Comparison of ENCODE assay signal across 8 cellular contexts in the genomic region with DNA sequence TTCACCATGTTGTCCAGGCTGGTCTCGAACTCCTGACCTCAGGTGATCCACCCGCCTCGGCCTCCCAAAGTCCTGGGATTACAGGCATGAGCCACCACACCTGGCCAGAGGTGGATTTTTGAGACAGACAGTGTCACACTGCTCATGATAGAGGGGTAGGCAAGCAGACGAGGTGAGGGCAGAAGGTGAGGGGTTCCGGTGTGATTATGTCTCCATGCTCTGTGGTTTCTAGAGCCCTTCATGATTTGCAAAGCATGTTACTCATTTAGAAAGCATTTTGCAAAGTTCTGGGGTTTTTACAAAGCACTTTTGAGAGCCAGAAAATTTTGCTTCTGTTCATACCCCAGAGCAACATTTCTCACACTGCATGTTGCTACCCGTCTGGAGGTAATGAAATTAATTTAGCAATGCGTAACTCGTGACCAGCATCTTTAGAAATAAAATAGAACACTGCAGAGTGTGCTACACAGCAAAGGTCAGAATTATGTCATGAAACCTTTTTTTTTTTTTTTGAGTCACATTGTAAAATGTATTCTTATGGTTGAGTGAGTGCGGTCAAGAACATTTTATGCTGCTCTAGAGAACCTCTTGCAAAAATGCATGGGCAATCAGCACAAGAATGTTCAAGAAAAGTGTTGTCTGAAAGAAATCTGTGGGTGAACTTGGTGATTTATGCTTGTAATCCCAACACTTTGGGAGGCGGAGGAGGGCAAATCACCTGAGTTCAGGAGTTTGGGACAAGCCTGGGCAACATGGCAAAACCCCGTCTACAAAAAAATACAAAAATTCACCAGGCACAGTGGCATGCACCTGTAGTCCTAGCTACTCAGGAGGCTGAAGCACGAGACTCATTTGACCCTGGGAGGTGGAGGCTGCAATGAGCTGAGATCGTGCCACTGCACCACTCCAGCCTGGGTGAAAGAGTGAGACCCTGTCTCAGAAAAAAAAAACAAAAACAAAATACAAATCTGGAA. TPM values are rescaled to one million over a fixed set of nuclear protein-coding genes. Genes with fewer than 3 reads are reported as not detected.
A peak's percentile ranks its signal among the peaks of the same experiment; 100 is the strongest.
DNase-seq lines count a peak whose midpoint lies in the region; ATAC-seq, FAIRE-seq and TF ChIP-seq lines count a peak whose summit lies in the region.

No MANE protein-coding gene starts in this region.

- H3K9me3 ChIP-seq in CD8-positive, alpha-beta memory T cell (ENCODE audit: low read length): no peaks in the 10 kb centered on the region
- no peaks in the 10 kb centered on the region for H3K9me3 ChIP-seq in astrocyte (ENCODE audit: insufficient read depth, low read depth, low read length)

- no peak overlapping the region for H3K9ac ChIP-seq in astrocyte (ENCODE audit: low read length)

- peak in 3 of 5 donors; percentile 35 to 79 (median 66) for DNase-seq in CD8-positive, alpha-beta memory T cell
- DNase-seq in astrocyte (ENCODE audit: low read depth): peak; percentile 22
- no peak for DNase-seq in head of caudate nucleus
- DNase-seq in NCI-H446 treated with DMSO at 0.1 percent for 48 hours (lab: John Stamatoyannopoulos, UW): no peak
- no peak for DNase-seq in type B pancreatic cell (ENCODE audit: extremely low spot score, unreplicated experiment)
- no peak for DNase-seq in mucosa of gallbladder (ENCODE audit: low spot score)

- intact Hi-C loops in head of caudate nucleus (cut with DNase I): no loop called here

- H3K27ac Mint-ChIP-seq in CD8-positive, alpha-beta memory T cell: peak overlapping the region; percentile 73 to 92 (median 86)
- H3K27ac Mint-ChIP-seq in astrocyte (ENCODE audit: unreplicated experiment): peak overlapping the region; percentile 29
- H3K27ac Mint-ChIP-seq in type B pancreatic cell: no peak overlapping the region

- no peaks in the 10 kb centered on the region for H3K36me3 ChIP-seq in CD8-positive, alpha-beta memory T cell (ENCODE audit: insufficient read depth, low read length)
- no peaks in the 10 kb centered on the region for H3K36me3 ChIP-seq in astrocyte (ENCODE audit: insufficient read depth, low read length)

- no peak for TF ChIP-seq CTCF in astrocyte (IDR thresholded peaks at IDR 0.05; ENCODE audit: insufficient read depth, low read depth, low read length)
- no peak for TF ChIP-seq CTCF in type B pancreatic cell (conservative IDR thresholded peaks at IDR 0.05)

- H2AFZ ChIP-seq in astrocyte (ENCODE audit: low read depth, low read length): no peak overlapping the region

- no peak overlapping the region for H3K27ac ChIP-seq in CD8-positive, alpha-beta memory T cell (ENCODE audit: low read depth, low read length)
- H3K27ac ChIP-seq in astrocyte (ENCODE audit: low read depth, low read length): no peak overlapping the region

- no peaks in the 10 kb centered on the region for H3K79me2 ChIP-seq in astrocyte (ENCODE audit: insufficient read depth, low read length)

- peak overlapping the region; percentile 12 for H3K4me3 ChIP-seq in CD8-positive, alpha-beta memory T cell (ENCODE audit: low read length)
- no peak overlapping the region for H3K4me3 ChIP-seq in astrocyte (ENCODE audit: insufficient read depth, low read depth, low read length)

- H3K4me1 Mint-ChIP-seq in CD8-positive, alpha-beta memory T cell: peaks cover 54 to 82% (median 74%) of the 10 kb centered on the region in 3 donors
- H3K4me1 Mint-ChIP-seq in astrocyte (ENCODE audit: low read depth, unreplicated experiment) (peaks cover 11% of the 10 kb centered on the region), type B pancreatic cell (ENCODE audit: unreplicated experiment) (no peaks in the 10 kb centered on the region)

- peak overlapping the region; percentile 64 to 84 (median 77) for H3K4me3 Mint-ChIP-seq in CD8-positive, alpha-beta memory T cell
- no peak overlapping the region for H3K4me3 Mint-ChIP-seq in astrocyte (ENCODE audit: unreplicated experiment)
- no peak overlapping the region for H3K4me3 Mint-ChIP-seq in type B pancreatic cell

- H3K27me3 ChIP-seq in CD8-positive, alpha-beta memory T cell (ENCODE audit: insufficient read depth, low read length, poor library complexity, severe bottlenecking): no peaks in the 10 kb centered on the region
- peaks cover 3% of the 10 kb centered on the region for H3K27me3 ChIP-seq in astrocyte (ENCODE audit: insufficient read depth, low read length)

- no peaks in the 10 kb centered on the region for H3K36me3 Mint-ChIP-seq in CD8-positive, alpha-beta memory T cell
- H3K36me3 Mint-ChIP-seq in astrocyte (ENCODE audit: low read depth, unreplicated experiment) (no peaks in the 10 kb centered on the region), type B pancreatic cell (no peaks in the 10 kb centered on the region)

- H3K9me3 Mint-ChIP-seq in CD8-positive, alpha-beta memory T cell: no peaks in the 10 kb centered on the region
- H3K9me3 Mint-ChIP-seq in astrocyte (ENCODE audit: unreplicated experiment): no peaks in the 10 kb centered on the region
- no peaks in the 10 kb centered on the region for H3K9me3 Mint-ChIP-seq in type B pancreatic cell

- no peaks in the 10 kb centered on the region for H4K20me1 ChIP-seq in astrocyte (ENCODE audit: insufficient read depth, low read length)

- POLR2A ChIA-PET in CD8-positive, alpha-beta memory T cell (lab: Charles Lee): interaction anchor here (1.9 kb wide), 1 partner anchor 59 kb away, joined by 4 read pairs; a partner anchor contains a TSS

- FAIRE-seq in astrocyte (lab: Jason Lieb, UNC): no peak

- ATAC-seq in GM19438 (IDR thresholded peaks at IDR 0.05; ENCODE audit: low read depth, unreplicated experiment): peak; percentile 73
- ATAC-seq in HG03439 (IDR thresholded peaks at IDR 0.05; ENCODE audit: unreplicated experiment): peak; percentile 65

- H3K27me3 Mint-ChIP-seq in CD8-positive, alpha-beta memory T cell: peaks cover 0 to 1% of the 10 kb centered on the region in 2 donors
- H3K27me3 Mint-ChIP-seq in astrocyte (ENCODE audit: low read depth, unreplicated experiment): peaks cover 18% of the 10 kb centered on the region
- peaks cover 5% of the 10 kb centered on the region for H3K27me3 Mint-ChIP-seq in type B pancreatic cell

- peaks cover 31% of the 10 kb centered on the region for H3K4me1 ChIP-seq in CD8-positive, alpha-beta memory T cell (ENCODE audit: insufficient read depth, low read length)
- no peaks in the 10 kb centered on the region for H3K4me1 ChIP-seq in astrocyte (ENCODE audit: insufficient read depth, low read length)

- CTCF ChIA-PET in CD8-positive, alpha-beta memory T cell (lab: Charles Lee): interaction anchor here (0.7 to 1.1 kb wide), 2 partner anchors 60 to 157 kb away, joined by 3 to 4 read pairs; a partner anchor contains a TSS

- H3K4me2 ChIP-seq in astrocyte (ENCODE audit: low read length): no peak overlapping the region

RNA-seq across cellular contexts. Expression of a gene that starts 58.0 kb away (rescaled TPM):
- total RNA-seq in CD8-positive, alpha-beta memory T cell: 100 to 1,000 TPM; 161 to 162 TPM
- 178 TPM for polyA plus RNA-seq in CD8-positive, alpha-beta memory T cell
- total RNA-seq in astrocyte (0.87 and 1.7 TPM in 2 replicates), type B pancreatic cell (ENCODE audit: low replicate concordance) (2.4 and 16.8 TPM in 2 replicates), mucosa of gallbladder (8.2 TPM)

RNA-seq across cellular contexts. Expression of a gene that starts 59.3 kb away (rescaled TPM):
- total RNA-seq in CD8-positive, alpha-beta memory T cell: 100 to 1,000 TPM; 275 to 282 TPM
- 401 TPM for polyA plus RNA-seq in CD8-positive, alpha-beta memory T cell
- 222 and 229 TPM in 2 replicates for total RNA-seq in astrocyte
- 274 and 310 TPM in 2 replicates for total RNA-seq in type B pancreatic cell (ENCODE audit: low replicate concordance)
- 233 TPM for total RNA-seq in mucosa of gallbladder

Comparison
In these comparisons a context has a peak if more than half of its experiments do, and no peak if none do; other contexts are left out.
1. DNase-seq: peak in CD8-positive, alpha-beta memory T cell (3 of 5) and astrocyte (single experiment); none in head of caudate nucleus (0 of 42), NCI-H446 treated with DMSO at 0.1 percent for 48 hours (single experiment), type B pancreatic cell (single experiment) and mucosa of gallbladder (single experiment).
2. H3K4me3 Mint-ChIP-seq: peak in CD8-positive, alpha-beta memory T cell (7 of 7); none in astrocyte (single experiment) and type B pancreatic cell (single experiment).